ENCODE assay signal across 13 cellular contexts in the genomic region with DNA sequence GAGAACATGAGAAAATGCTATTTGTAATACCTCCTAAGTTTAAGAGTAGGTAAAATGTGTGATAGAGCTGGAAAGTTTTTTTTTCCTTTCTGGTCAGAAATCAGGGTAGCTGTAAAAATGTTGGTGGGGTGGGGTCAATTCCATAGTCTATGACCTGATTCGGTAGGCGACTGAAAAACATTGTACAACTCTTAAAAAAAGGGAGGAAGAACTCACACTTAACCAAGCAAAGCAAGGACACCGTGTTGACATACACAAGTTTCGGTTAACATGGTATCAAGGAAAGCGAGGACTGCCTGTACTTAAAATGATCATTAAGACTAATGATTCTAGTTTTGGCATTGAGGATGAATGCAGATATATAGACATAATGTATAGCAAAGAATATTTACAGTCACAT. TPM values are rescaled to one million over a fixed set of nuclear protein-coding genes. Genes with fewer than 3 reads are reported as not detected.
A peak's percentile ranks its signal among the peaks of the same experiment; 100 is the strongest.
DNase-seq lines count a peak whose midpoint lies in the region; ATAC-seq and TF ChIP-seq lines count a peak whose summit lies in the region.
"Had no signal": no experiment of that assay in that cellular context is flagged by ENCODE, and none has a peak within 500 bp of the region (broad histone marks: within the 10 kb centered on the region; RNA-seq: fewer than 3 reads in every experiment).

No MANE protein-coding gene starts in this region.

- no peaks in the 10 kb centered on the region for H3K36me3 ChIP-seq in GM23248 (ENCODE audit: low read depth)
- H3K36me3 ChIP-seq in naive thymus-derived CD4-positive, alpha-beta T cell (ENCODE audit: control insufficient read depth in 2 of 3, insufficient read depth in 3 of 3, low read length in 3 of 3), result peaks cover 0 to 20% (median 0%) of the 10 kb centered on the region in 3 experiments
- no peaks in the 10 kb centered on the region for H3K36me3 ChIP-seq in testis (ENCODE audit: low read depth, missing control alignments)
- H3K36me3 ChIP-seq in right atrium auricular region, result no peaks in the 10 kb centered on the region
- H3K36me3 ChIP-seq in esophagus muscularis mucosa, result no peaks in the 10 kb centered on the region
- H3K36me3 ChIP-seq: adrenal gland, BLaER1 had no signal

- H2AFZ ChIP-seq in GM23248, result no peak overlapping the region

- peak overlapping the region; percentile 94 for H3K27ac Mint-ChIP-seq in CD4-positive, alpha-beta T cell
- H3K27ac Mint-ChIP-seq in activated CD8-positive, alpha-beta T cell treated with anti-CD3 and anti-CD28 coated beads for 36 hours, result no peak overlapping the region
- peak overlapping the region; percentile 9 to 96 (median 65) for H3K27ac Mint-ChIP-seq in naive thymus-derived CD4-positive, alpha-beta T cell

- H3K4me3 Mint-ChIP-seq in CD4-positive, alpha-beta T cell, result peak overlapping the region; percentile 98
- H3K4me3 Mint-ChIP-seq in activated CD8-positive, alpha-beta T cell treated with anti-CD3 and anti-CD28 coated beads for 36 hours, result peak overlapping the region; percentile 15
- H3K4me3 Mint-ChIP-seq in naive thymus-derived CD4-positive, alpha-beta T cell, result peak overlapping the region in 8 of 10 donors; percentile 18 to 99 (median 60)

- TF ChIP-seq POLR2A in testis (IDR thresholded peaks at IDR 0.05), result no peak
- TF ChIP-seq POLR2A in esophagus muscularis mucosa (IDR thresholded peaks at IDR 0.05; ENCODE audit: low read depth), result no peak

- H3K4me1 Mint-ChIP-seq in CD4-positive, alpha-beta T cell (ENCODE audit: low read depth), result peaks cover 28% of the 10 kb centered on the region
- H3K4me1 Mint-ChIP-seq in activated CD8-positive, alpha-beta T cell treated with anti-CD3 and anti-CD28 coated beads for 36 hours (ENCODE audit: low read depth), result peaks cover 28% of the 10 kb centered on the region
- H3K4me1 Mint-ChIP-seq in naive thymus-derived CD4-positive, alpha-beta T cell, result peaks cover 10 to 33% (median 28%) of the 10 kb centered on the region in 7 donors

- H3K9me3 ChIP-seq in CD4-positive, alpha-beta T cell (ENCODE audit: control insufficient read depth, low read length), result no peaks in the 10 kb centered on the region
- H3K9me3 ChIP-seq in GM23248 (ENCODE audit: low read depth) (no peaks in the 10 kb centered on the region), testis (no peaks in the 10 kb centered on the region), right atrium auricular region (no peaks in the 10 kb centered on the region), esophagus muscularis mucosa (no peaks in the 10 kb centered on the region)
- no peaks in the 10 kb centered on the region for H3K9me3 ChIP-seq in naive thymus-derived CD4-positive, alpha-beta T cell (ENCODE audit: control insufficient read depth in 2 of 3, low read length in 3 of 3)
- H3K9me3 ChIP-seq: adrenal gland, BLaER1 had no signal

- H3K9me2 ChIP-seq in GM23248 (ENCODE audit: insufficient read depth), result no peaks in the 10 kb centered on the region

- no peak for DNase-seq in CD4-positive, alpha-beta T cell
- no peak for DNase-seq in GM23248
- DNase-seq in activated CD8-positive, alpha-beta T cell treated with anti-CD3 and anti-CD28 coated beads for 36 hours, result no peak
- DNase-seq in naive thymus-derived CD4-positive, alpha-beta T cell, result no peak
- no peak for DNase-seq in testis
- no peak for DNase-seq in right atrium auricular region (ENCODE audit: low spot score)
- DNase-seq in esophagus muscularis mucosa (ENCODE audit: extremely low spot score), result no peak
- DNase-seq: adrenal gland; GF-D8; NCI-H187 treated with DMSO at 0.1 percent for 48 hours; stimulated activated CD4-positive, alpha-beta T cell treated with anti-CD3 and anti-CD28 coated beads, Interleukin-4, amount 100 ng/mL, for 4 hours had no signal

- no peak overlapping the region for H3K4me3 ChIP-seq in GM23248
- H3K4me3 ChIP-seq in naive thymus-derived CD4-positive, alpha-beta T cell (ENCODE audit: low read length), result no peak overlapping the region
- no peak overlapping the region for H3K4me3 ChIP-seq in testis
- H3K4me3 ChIP-seq in right atrium auricular region, result no peak overlapping the region
- H3K4me3 ChIP-seq in esophagus muscularis mucosa, result no peak overlapping the region

- no peaks in the 10 kb centered on the region for H3K27me3 ChIP-seq in CD4-positive, alpha-beta T cell (ENCODE audit: control insufficient read depth, insufficient read depth, low read length)
- H3K27me3 ChIP-seq in GM23248 (replicated peaks; ENCODE audit: insufficient read depth) (no peaks in the 10 kb centered on the region), testis (no peaks in the 10 kb centered on the region), right atrium auricular region (no peaks in the 10 kb centered on the region), esophagus muscularis mucosa (no peaks in the 10 kb centered on the region)
- H3K27me3 ChIP-seq in naive thymus-derived CD4-positive, alpha-beta T cell (ENCODE audit: control insufficient read depth in 2 of 2, insufficient read depth in 2 of 2, low read length in 2 of 2), result no peaks in the 10 kb centered on the region
- H3K27me3 ChIP-seq: adrenal gland had no signal

- H4K20me1 ChIP-seq in GM23248 (ENCODE audit: insufficient read depth), result no peaks in the 10 kb centered on the region; the same call in 1 of the 2 replicates

- H3K79me2 ChIP-seq in GM23248 (ENCODE audit: insufficient read depth), result peaks cover 65% of the 10 kb centered on the region

- H3K27ac ChIP-seq in CD4-positive, alpha-beta T cell (ENCODE audit: low read depth, low read length), result no peak overlapping the region
- peak overlapping the region; percentile 72; the same call in 1 of the 2 replicates for H3K27ac ChIP-seq in GM23248
- H3K27ac ChIP-seq in naive thymus-derived CD4-positive, alpha-beta T cell (ENCODE audit: low read depth, low read length), result no peak overlapping the region
- no peak overlapping the region for H3K27ac ChIP-seq in testis
- H3K27ac ChIP-seq in right atrium auricular region, result no peak overlapping the region
- H3K27ac ChIP-seq in esophagus muscularis mucosa (replicated peaks in 1 of 4), result no peak overlapping the region
- H3K27ac ChIP-seq: adrenal gland, BLaER1 had no signal

- H3K9ac ChIP-seq in GM23248, result no peak overlapping the region
- H3K9ac ChIP-seq: BLaER1 had no signal

- peaks cover 29% of the 10 kb centered on the region for H3K36me3 Mint-ChIP-seq in CD4-positive, alpha-beta T cell (ENCODE audit: low read depth)
- H3K36me3 Mint-ChIP-seq in activated CD8-positive, alpha-beta T cell treated with anti-CD3 and anti-CD28 coated beads for 36 hours (ENCODE audit: low read depth), result peaks cover 10% of the 10 kb centered on the region
- peaks cover 0 to 9% (median 0%) of the 10 kb centered on the region in 5 donors for H3K36me3 Mint-ChIP-seq in naive thymus-derived CD4-positive, alpha-beta T cell

- ATAC-seq in CD4-positive, alpha-beta T cell (ENCODE audit: poor library complexity), result no peak
- no peak for ATAC-seq in activated CD8-positive, alpha-beta T cell treated with anti-CD3 and anti-CD28 coated beads for 36 hours
- ATAC-seq in naive thymus-derived CD4-positive, alpha-beta T cell, result no peak
- no peak for ATAC-seq in HG03175 (IDR thresholded peaks at IDR 0.05; ENCODE audit: unreplicated experiment)

- CTCF ChIA-PET in CD4-positive, alpha-beta T cell (lab: Charles Lee), result interaction anchor here (1.0 kb wide), 1 partner anchor 285 kb away, joined by 3 read pairs; the partner anchor contains the start of gene ZNF438
- CTCF ChIA-PET in activated CD8-positive, alpha-beta T cell treated with anti-CD3 and anti-CD28 coated beads for 36 hours (lab: Charles Lee), result interaction anchor here (0.7 to 1.6 kb wide), 3 partner anchors 16 to 533 kb away, joined by 3 to 5 read pairs (median 3); no protein-coding TSS in a partner anchor
- CTCF ChIA-PET in naive thymus-derived CD4-positive, alpha-beta T cell (lab: Charles Lee), result no interaction called here

- intact Hi-C loops in CD4-positive, alpha-beta T cell (cut with DNase I, micrococcal nuclease), result loop anchor here in 1 of 2 experiments (2.0 to 10.0 kb wide), 3 partner anchors 185 to 612 kb away; no protein-coding TSS in a partner anchor
- intact Hi-C loops in activated CD8-positive, alpha-beta T cell treated with anti-CD3 and anti-CD28 coated beads for 36 hours (cut with micrococcal nuclease), result loop anchor here (5.0 to 10.0 kb wide), 3 partner anchors 232 to 532 kb away; partner anchors contain the start of gene ZNF438
- intact Hi-C loops in naive thymus-derived CD4-positive, alpha-beta T cell (cut with micrococcal nuclease), result loop anchor here (5.0 kb wide), 3 partner anchors 615 to 1640 kb away; partner anchors contain the start of gene ITGB1 (in 1 of the 2)
- intact Hi-C loops in testis (cut with DNase I; ENCODE audit: low total_unique reads) (no loop called here), esophagus muscularis mucosa (cut with DNase I) (no loop called here)

- no peak for TF ChIP-seq CTCF in CD4-positive, alpha-beta T cell (IDR thresholded peaks at IDR 0.05)
- TF ChIP-seq CTCF in activated CD8-positive, alpha-beta T cell treated with anti-CD3 and anti-CD28 coated beads for 36 hours (IDR thresholded peaks at IDR 0.05), result no peak
- TF ChIP-seq CTCF in testis (IDR thresholded peaks at IDR 0.05) (no peak), right atrium auricular region (IDR thresholded peaks at IDR 0.05) (no peak), esophagus muscularis mucosa (IDR thresholded peaks at IDR 0.05) (no peak)

- H3K4me1 ChIP-seq in GM23248 (ENCODE audit: insufficient read depth) (peaks cover 44% of the 10 kb centered on the region), testis (no peaks in the 10 kb centered on the region), right atrium auricular region (peaks cover 0 to 12% of the 10 kb centered on the region in 2 donors), esophagus muscularis mucosa (peaks cover 4 to 18% (median 15%) of the 10 kb centered on the region in 4 donors)
- peaks cover 6 to 19% of the 10 kb centered on the region in 2 donors for H3K4me1 ChIP-seq in naive thymus-derived CD4-positive, alpha-beta T cell (ENCODE audit: control insufficient read depth in 2 of 2, insufficient read depth in 2 of 2, low read length in 2 of 2)
- H3K4me1 ChIP-seq: adrenal gland had no signal

- no peak overlapping the region for H3K4me2 ChIP-seq in GM23248 (ENCODE audit: unreplicated experiment)

- POLR2A ChIA-PET in CD4-positive, alpha-beta T cell (lab: Charles Lee), result interaction anchor here (1.0 to 4.7 kb wide), 3 partner anchors 10 to 299 kb away, joined by 3 to 27 read pairs (median 4); partner anchors contain the start of gene ZNF438
- POLR2A ChIA-PET in activated CD8-positive, alpha-beta T cell treated with anti-CD3 and anti-CD28 coated beads for 36 hours (lab: Charles Lee), result interaction anchor here (4.5 kb wide), 1 partner anchor 25 kb away, joined by 35 read pairs; no protein-coding TSS in a partner anchor
- POLR2A ChIA-PET in naive thymus-derived CD4-positive, alpha-beta T cell (lab: Charles Lee), result no interaction called here

- TF ChIP-seq EP300 in esophagus muscularis mucosa (IDR thresholded peaks at IDR 0.05), result no peak

- no peaks in the 10 kb centered on the region for H3K27me3 Mint-ChIP-seq in CD4-positive, alpha-beta T cell
- H3K27me3 Mint-ChIP-seq in activated CD8-positive, alpha-beta T cell treated with anti-CD3 and anti-CD28 coated beads for 36 hours, result no peaks in the 10 kb centered on the region
- H3K27me3 Mint-ChIP-seq in naive thymus-derived CD4-positive, alpha-beta T cell, result peaks cover 0 to 2% (median 0%) of the 10 kb centered on the region in 5 donors

- WGBS in GM23248 (ENCODE audit: low coverage in 1 of 2, low lambda C conversion rate in 2 of 2, missing lambda C conversion rate in 2 of 2), 2 experiments, result 96 to 97% methylated on average over 5 of the region's 5 CpGs
- 61 to 78% methylated on average over 5 of the region's 5 CpGs for WGBS in testis, 2 donors
- 95% methylated on average over 5 of the region's 5 CpGs for whole genome bisulfite sequencing in esophagus muscularis mucosa

- H3K9me3 Mint-ChIP-seq in CD4-positive, alpha-beta T cell, result no peaks in the 10 kb centered on the region
- no peaks in the 10 kb centered on the region for H3K9me3 Mint-ChIP-seq in activated CD8-positive, alpha-beta T cell treated with anti-CD3 and anti-CD28 coated beads for 36 hours
- peaks cover 0 to 5% (median 0%) of the 10 kb centered on the region in 11 donors for H3K9me3 Mint-ChIP-seq in naive thymus-derived CD4-positive, alpha-beta T cell

- H3F3A ChIP-seq in GM23248 (ENCODE audit: insufficient read depth), result peaks cover 51% of the 10 kb centered on the region

- in situ Hi-C loops in GM23248 (cut with MboI), result no loop called here

RNA-seq across cellular contexts. Expression of gene ZEB1, which starts 1.8 kb away (rescaled TPM):
- 100 to 1,000 TPM; 132 to 134 TPM for total RNA-seq in CD4-positive, alpha-beta T cell
- 50.0 and 69.8 TPM in 2 replicates for total RNA-seq in GM23248 (2014; rRNA removed; shearing (Covaris generic))
- polyA plus RNA-seq in GM23248 (2016; fragmentation: Nextera tagmentation; extraction: Ambion mirVana) (62.0 and 65.8 TPM in 2 replicates), testis (ENCODE audit: insufficient read depth, low read depth, low replicate concordance) (22.2 TPM)
- 10 to 100 TPM; 28.4 to 29.7 TPM for total RNA-seq in activated CD8-positive, alpha-beta T cell treated with anti-CD3 and anti-CD28 coated beads for 36 hours
- 100 to 1,000 TPM in 1 of 5 experiments, 10 to 100 TPM in 4; 65.5 to 126 (median 80.9) TPM for total RNA-seq in naive thymus-derived CD4-positive, alpha-beta T cell
- 10 to 100 TPM; 37.4 to 47.9 TPM for polyA plus RNA-seq in naive thymus-derived CD4-positive, alpha-beta T cell
- total RNA-seq in testis (10 to 100 TPM; 26.3 to 35.9 TPM), right atrium auricular region (10 to 100 TPM; 52.9 to 60.8 TPM), esophagus muscularis mucosa (100 to 1,000 TPM; 124 to 189 (median 154) TPM)

Comparison
In these comparisons a context has a peak if more than half of its experiments do, and no peak if none do; other contexts are left out.
1. H3K4me3 Mint-ChIP-seq: peak in every context shown above with its lines; median percentile 98 in CD4-positive, alpha-beta T cell; 60 in naive thymus-derived CD4-positive, alpha-beta T cell; 15 in activated CD8-positive, alpha-beta T cell treated with anti-CD3 and anti-CD28 coated beads for 36 hours.
2. intact Hi-C loops: an anchor here in activated CD8-positive, alpha-beta T cell treated with anti-CD3 and anti-CD28 coated beads for 36 hours (5.0 to 10.0 kb wide) and naive thymus-derived CD4-positive, alpha-beta T cell (5.0 kb wide); none called in testis and esophagus muscularis mucosa.